ENCODE assay signal across 23 cellular contexts in the genomic region with DNA sequence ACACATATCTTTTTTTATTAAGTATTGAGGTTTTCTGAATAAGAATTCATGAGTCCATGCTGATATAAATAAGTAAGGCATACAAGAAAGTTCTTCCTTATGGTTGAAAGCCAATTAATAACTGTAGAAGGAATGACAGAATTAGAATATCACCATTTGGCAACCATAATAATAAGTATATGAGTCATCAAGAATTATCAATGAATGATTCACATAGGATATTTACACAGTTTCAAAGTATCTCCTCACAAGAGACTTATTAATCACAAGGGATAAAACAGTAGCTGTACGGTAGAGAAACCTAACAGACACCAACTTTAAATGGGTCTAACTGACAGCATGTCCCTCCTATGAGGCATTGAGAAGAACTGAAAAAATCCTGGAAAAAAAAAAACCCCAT.
DNase-seq lines count a peak whose midpoint lies in the region; ATAC-seq and TF ChIP-seq lines count a peak whose summit lies in the region.
"Had no signal": no experiment of that assay in that cellular context is flagged by ENCODE, and none has a peak within 500 bp of the region (broad histone marks: within the 10 kb centered on the region; RNA-seq: fewer than 3 reads in every experiment).

No MANE protein-coding gene starts in this region.

- no peak for TF ChIP-seq CTCF in epithelial cell of esophagus (IDR thresholded peaks at IDR 0.05; ENCODE audit: insufficient read depth, low read depth, low read length, missing control alignments)
- no peak for TF ChIP-seq CTCF in osteoblast (IDR thresholded peaks at IDR 0.05; ENCODE audit: extremely low read depth, low read depth, low read length)
- TF ChIP-seq CTCF in gastrocnemius medialis (IDR thresholded peaks at IDR 0.05 in 4 of 5, conservative IDR thresholded peaks at IDR 0.05 in 1 of 5) = no peak
- TF ChIP-seq CTCF in esophagus squamous epithelium (IDR thresholded peaks at IDR 0.05) = no peak

- no peak for TF ChIP-seq POLR2A in gastrocnemius medialis (IDR thresholded peaks at IDR 0.05)
- no peak for TF ChIP-seq POLR2A in esophagus squamous epithelium (IDR thresholded peaks at IDR 0.05)

- peak; percentile 88 for DNase-seq in ELR (ENCODE audit: low read depth)
- DNase-seq in NCI-H69 (lab: John Stamatoyannopoulos, UW) = peak; percentile 14
- peak; percentile 76 for DNase-seq in epithelial cell of esophagus (ENCODE audit: low read depth)
- no peak for DNase-seq in osteoblast (ENCODE audit: insufficient read length, low spot score, missing footprints)
- no peak for DNase-seq in gastrocnemius medialis
- no peak for DNase-seq in HuH-7 (ENCODE audit: low spot score)
- DNase-seq in esophagus squamous epithelium (lab: John Stamatoyannopoulos, UW) = no peak
- DNase-seq: activated B cell treated with CpG ODN at 0.5 μM for 24 hours; activated CD8-positive, alpha-beta T cell treated with anti-CD3 and anti-CD28 coated beads, Interleukin-2, amount 10 ng/mL, durations not matched to agents 7 days and 5 days; activated naive CD4-positive, alpha-beta T cell treated with anti-CD3 and anti-CD28 coated beads, Interleukin-2, amount 10 ng/mL, durations not matched to agents 7 days and 5 days; activated T-cell treated with anti-CD3 and anti-CD28 coated beads, Interleukin-2, amount 50 U/mL, for 24 hours; AML-193; anterior cingulate cortex; effector memory CD8-positive, alpha-beta T cell; hippocampal formation; KBM-7; NCI-H1694; nucleus accumbens; stimulated activated CD4-positive, alpha-beta T cell treated with anti-CD3 and anti-CD28 coated beads, Interleukin-15, amount 100 ng/mL, for 24 hours had no signal

- intact Hi-C loops in gastrocnemius medialis (cut with DNase I; ENCODE audit: low total_unique reads) (loop anchor here (5.0 kb wide), 1 partner anchor 110 kb away; no protein-coding TSS in a partner anchor), esophagus squamous epithelium (cut with DNase I) (no loop called here)

- H3K4me3 ChIP-seq in epithelial cell of esophagus (ENCODE audit: low read length) (no peak overlapping the region), osteoblast (ENCODE audit: insufficient read depth, low read length) (no peak overlapping the region), gastrocnemius medialis (no peak overlapping the region), esophagus squamous epithelium (no peak overlapping the region)
- H3K4me3 ChIP-seq: lung, right atrium auricular region had no signal

- peaks cover 49% of the 10 kb centered on the region for H3K4me1 ChIP-seq in osteoblast (ENCODE audit: insufficient read depth, low read length)
- peaks cover 39 to 42% of the 10 kb centered on the region in 2 donors for H3K4me1 ChIP-seq in gastrocnemius medialis
- H3K4me1 ChIP-seq in esophagus squamous epithelium = peaks cover 4 to 42% (median 20%) of the 10 kb centered on the region in 3 donors

- no peak for ATAC-seq in gastrocnemius medialis
- no peak for ATAC-seq in HG03196 (IDR thresholded peaks at IDR 0.05; ENCODE audit: unreplicated experiment)
- ATAC-seq: activated CD8-positive, alpha-beta T cell treated with anti-CD3 and anti-CD28 coated beads, Interleukin-2, amount 10 ng/mL, durations not matched to agents 7 days and 5 days; effector memory CD8-positive, alpha-beta T cell had no signal

- no peak overlapping the region for H3K4me2 ChIP-seq in osteoblast (ENCODE audit: insufficient read depth, low read length)

- H3K36me3 ChIP-seq in osteoblast (ENCODE audit: insufficient read depth, low read length) (no peaks in the 10 kb centered on the region), gastrocnemius medialis (no peaks in the 10 kb centered on the region), esophagus squamous epithelium (no peaks in the 10 kb centered on the region)
- H3K36me3 ChIP-seq: right atrium auricular region had no signal

- no peaks in the 10 kb centered on the region for H4K20me1 ChIP-seq in osteoblast (ENCODE audit: insufficient read depth, low read length)

- H3K9me3 ChIP-seq in osteoblast (ENCODE audit: low read depth, low read length) = no peaks in the 10 kb centered on the region
- no peaks in the 10 kb centered on the region for H3K9me3 ChIP-seq in gastrocnemius medialis
- no peaks in the 10 kb centered on the region for H3K9me3 ChIP-seq in esophagus squamous epithelium
- H3K9me3 ChIP-seq: right atrium auricular region had no signal

- 21 to 35% methylated on average over 1 of the region's 1 CpG for WGBS in esophagus squamous epithelium, 2 donors

- in situ Hi-C loops in gastrocnemius medialis (cut with MboI; ENCODE audit: low sequenced_read_pairs in 4 of 4) = loop anchor here in 1 of 4 donors (10.0 kb wide), 2 partner anchors 107 to 163 kb away; partner anchors contain the start of gene NR3C1

- no peaks in the 10 kb centered on the region for H3K79me2 ChIP-seq in osteoblast (ENCODE audit: insufficient read depth, low read length)

- no peak overlapping the region for H2AFZ ChIP-seq in osteoblast (ENCODE audit: low read length)

- peak overlapping the region; percentile 99 for H3K27ac ChIP-seq in osteoblast (ENCODE audit: low read depth, low read length)
- peak overlapping the region in 2 of 4 donors; percentile 89 to 95 for H3K27ac ChIP-seq in gastrocnemius medialis
- no peak overlapping the region for H3K27ac ChIP-seq in esophagus squamous epithelium
- H3K27ac ChIP-seq: HL-60, right atrium auricular region had no signal

- no peaks in the 10 kb centered on the region for H3K27me3 ChIP-seq in osteoblast (ENCODE audit: insufficient read depth, low read length)
- H3K27me3 ChIP-seq in gastrocnemius medialis = no peaks in the 10 kb centered on the region
- H3K27me3 ChIP-seq in esophagus squamous epithelium = no peaks in the 10 kb centered on the region
- H3K27me3 ChIP-seq: right atrium auricular region had no signal

Comparison
In these comparisons a context has a peak if more than half of its experiments do, and no peak if none do; other contexts are left out.
1. DNase-seq: peak in ELR (single experiment), NCI-H69 (single experiment) and epithelial cell of esophagus (single experiment); none in osteoblast (single experiment), gastrocnemius medialis (0 of 2), HuH-7 (single experiment) and esophagus squamous epithelium (single experiment).